In genomic region chr2:85996591-85996990, GRCh38 we compare ENCODE assay signal across 9 cellular contexts.
A peak's percentile ranks its signal among the peaks of the same experiment; 100 is the strongest.
DNase-seq lines count a peak whose midpoint lies in the region; ATAC-seq and TF ChIP-seq lines count a peak whose summit lies in the region.
"Had no signal": no experiment of that assay in that cellular context is flagged by ENCODE, and none has a peak within 500 bp of the region (broad histone marks: within the 10 kb centered on the region; RNA-seq: fewer than 3 reads in every experiment).

No MANE protein-coding gene starts in this region.

- POLR2A ChIA-PET in MCF 10A (lab: Yijun Ruan, JAX): no interaction called here

- no peak for ATAC-seq in naive B cell (ENCODE audit: low read depth in 2 of 2)
- ATAC-seq in activated CD4-positive, CD25-positive, alpha-beta regulatory T cell treated with anti-CD3 and anti-CD28 coated beads, Interleukin-2, amount 50 U/mL, for 24 hours: no peak
- no peak for ATAC-seq in GM18861 (IDR thresholded peaks at IDR 0.05; ENCODE audit: unreplicated experiment)

- no peak for TF ChIP-seq POLR2A in breast epithelium (IDR thresholded peaks at IDR 0.05)
- TF ChIP-seq POLR2A in uterus (IDR thresholded peaks at IDR 0.05): no peak

- H3K4me3 ChIP-seq in breast epithelium: no peak overlapping the region
- H3K4me3 ChIP-seq in endodermal cell (ENCODE audit: low read length): no peak overlapping the region
- H3K4me3 ChIP-seq in uterus: no peak overlapping the region

- H3K36me3 ChIP-seq in breast epithelium (no peaks in the 10 kb centered on the region), endodermal cell (ENCODE audit: control insufficient read depth, insufficient read depth, low read length) (no peaks in the 10 kb centered on the region), uterus (no peaks in the 10 kb centered on the region)

- no peaks in the 10 kb centered on the region for H3K27me3 Mint-ChIP-seq in MCF 10A (ENCODE audit: insufficient read depth, unreplicated experiment)
- H3K27me3 Mint-ChIP-seq in endodermal cell (ENCODE audit: insufficient read depth): no peaks in the 10 kb centered on the region
- no peaks in the 10 kb centered on the region for H3K27me3 Mint-ChIP-seq in naive B cell

- CTCF ChIA-PET in MCF 10A (lab: Yijun Ruan, JAX): interaction anchor here (0.6 to 3.7 kb wide), 2 partner anchors 108 to 171 kb away, joined by 3 to 15 read pairs; partner anchors contain the start of gene ST3GAL5

- TF ChIP-seq CTCF in breast epithelium (IDR thresholded peaks at IDR 0.05) (no peak), MCF 10A (IDR thresholded peaks at IDR 0.05; ENCODE audit: unreplicated experiment) (no peak), endodermal cell (conservative IDR thresholded peaks at IDR 0.05) (no peak), uterus (IDR thresholded peaks at IDR 0.05) (no peak)

- intact Hi-C loops in breast epithelium (cut with DNase I; ENCODE audit: low total_unique reads) (no loop called here), MCF 10A (cut with micrococcal nuclease) (no loop called here), uterus (cut with DNase I; ENCODE audit: low total_unique reads) (no loop called here)

- no peak overlapping the region for H3K4me3 Mint-ChIP-seq in MCF 10A (ENCODE audit: unreplicated experiment)
- no peak overlapping the region for H3K4me3 Mint-ChIP-seq in endodermal cell
- H3K4me3 Mint-ChIP-seq in naive B cell: peak overlapping the region in 5 of 8 donors; percentile 9 to 51 (median 26)

- H3K27ac Mint-ChIP-seq in MCF 10A (ENCODE audit: low read depth, unreplicated experiment) (no peak overlapping the region), endodermal cell (peak overlapping the region; percentile 79), naive B cell (peak overlapping the region in 2 of 6 donors; percentile 49 to 52)

- H3K36me3 Mint-ChIP-seq in MCF 10A (ENCODE audit: insufficient read depth, unreplicated experiment): peaks cover 7% of the 10 kb centered on the region
- H3K36me3 Mint-ChIP-seq in endodermal cell (ENCODE audit: low read depth): no peaks in the 10 kb centered on the region
- no peaks in the 10 kb centered on the region for H3K36me3 Mint-ChIP-seq in naive B cell

- peaks cover 10% of the 10 kb centered on the region for H3K4me1 Mint-ChIP-seq in MCF 10A (ENCODE audit: insufficient read depth, unreplicated experiment)
- H3K4me1 Mint-ChIP-seq in endodermal cell: peaks cover 38% of the 10 kb centered on the region
- H3K4me1 Mint-ChIP-seq in naive B cell: peaks cover 65 to 88% (median 65%) of the 10 kb centered on the region in 3 donors

- no peak overlapping the region for H3K9ac ChIP-seq in endodermal cell (ENCODE audit: extremely low read depth, low read length, poor library complexity, severe bottlenecking)

- no peaks in the 10 kb centered on the region for H3K9me3 Mint-ChIP-seq in MCF 10A (ENCODE audit: unreplicated experiment)
- H3K9me3 Mint-ChIP-seq in endodermal cell: peaks cover 5% of the 10 kb centered on the region
- H3K9me3 Mint-ChIP-seq in naive B cell: peaks cover 0 to 4% (median 0%) of the 10 kb centered on the region in 7 donors

- H3K4me1 ChIP-seq in breast epithelium: peaks cover 9 to 11% of the 10 kb centered on the region in 2 donors
- H3K4me1 ChIP-seq in endodermal cell (ENCODE audit: control insufficient read depth, insufficient read depth, low read length): peaks cover 17% of the 10 kb centered on the region
- peaks cover 12 to 24% of the 10 kb centered on the region in 2 donors for H3K4me1 ChIP-seq in uterus

- H3K27ac ChIP-seq in breast epithelium: peak overlapping the region; percentile 62 to 91
- peak overlapping the region; percentile 76 for H3K27ac ChIP-seq in endodermal cell (ENCODE audit: low read depth, low read length)
- H3K27ac ChIP-seq in uterus: peak overlapping the region; percentile 87 to 89

- no peaks in the 10 kb centered on the region for H3K27me3 ChIP-seq in breast epithelium
- no peaks in the 10 kb centered on the region for H3K27me3 ChIP-seq in endodermal cell (ENCODE audit: control insufficient read depth, insufficient read depth, low read length, poor library complexity, severe bottlenecking)
- no peaks in the 10 kb centered on the region for H3K27me3 ChIP-seq in uterus

- peak in 1 of 2 donors; percentile 27 for DNase-seq in breast epithelium (ENCODE audit: low spot score in 2 of 2)
- DNase-seq in MCF 10A (ENCODE audit: unreplicated experiment): no peak
- DNase-seq in endodermal cell: peak; percentile 69
- DNase-seq in naive B cell: no peak
- DNase-seq in uterus: no peak
- DNase-seq in GM03348 (ENCODE audit: low spot score): no peak
- DNase-seq: NCI-H524 treated with DMSO at 0.1 percent for 48 hours had no signal

- H3K9me3 ChIP-seq in breast epithelium: no peaks in the 10 kb centered on the region
- no peaks in the 10 kb centered on the region for H3K9me3 ChIP-seq in endodermal cell (ENCODE audit: control insufficient read depth, low read length)
- no peaks in the 10 kb centered on the region for H3K9me3 ChIP-seq in uterus

- 61% methylated on average over 2 of the region's 2 CpGs; no CpG with 5 or more reads in 1 of the 2 experiments for WGBS in endodermal cell (ENCODE audit: insufficient coverage in 1 of 2, insufficient read length in 1 of 2), 2 experiments

- BruUV-seq in MCF 10A (replicated peaks; lab: Mats Ljungman, UMichigan): no TSS peak

Comparison
In these comparisons a context has a peak if more than half of its experiments do, and no peak if none do; other contexts are left out.
1. H3K4me3 Mint-ChIP-seq: peak in naive B cell (5 of 8); none in MCF 10A (single experiment) and endodermal cell (single experiment).
2. Peak in every context shown above with its lines, with median percentiles within 50 percentile points of each other: H3K27ac ChIP-seq.